Comparison of ENCODE assay signal across 21 cellular contexts in the genomic region with DNA sequence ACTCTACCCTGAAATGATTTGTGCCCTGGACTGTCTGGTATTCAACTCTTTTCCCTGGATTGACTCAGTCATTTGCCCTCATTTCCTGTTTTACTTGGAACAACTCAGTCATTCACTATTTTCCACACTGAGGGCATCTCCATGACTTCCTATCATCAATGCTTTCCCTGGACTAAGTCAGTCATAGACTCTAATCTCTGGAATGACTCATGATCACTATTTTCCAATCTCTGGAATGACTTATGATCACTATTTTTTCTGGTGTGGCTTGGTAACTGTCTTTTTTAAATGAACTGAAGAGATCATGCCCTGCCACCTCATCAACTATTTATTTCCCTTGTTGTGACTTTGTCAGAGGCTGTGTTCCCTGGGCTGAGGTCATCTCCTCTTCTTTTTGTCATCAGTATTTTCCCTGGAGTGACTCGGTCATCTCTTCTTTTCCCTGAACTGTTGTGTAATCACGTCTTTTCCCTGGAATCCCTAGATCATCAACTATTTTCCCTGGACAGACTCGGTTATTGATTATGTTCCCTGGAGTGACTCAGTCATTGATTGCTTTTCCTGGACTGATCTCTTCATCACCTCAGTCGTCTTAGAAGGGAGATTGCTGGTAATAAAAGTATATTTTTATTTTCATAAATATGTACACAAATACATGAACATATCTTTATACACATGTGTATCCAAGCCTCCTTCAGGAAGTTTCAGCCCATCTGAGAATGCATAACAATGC.
A peak's percentile ranks its signal among the peaks of the same experiment; 100 is the strongest.
DNase-seq lines count a peak whose midpoint lies in the region; ATAC-seq and TF ChIP-seq lines count a peak whose summit lies in the region.
"Had no signal": no experiment of that assay in that cellular context is flagged by ENCODE, and none has a peak within 500 bp of the region (broad histone marks: within the 10 kb centered on the region; RNA-seq: fewer than 3 reads in every experiment).

No MANE protein-coding gene starts in this region.

- peaks cover 11% of the 10 kb centered on the region in 2 donors for H3K9me3 Mint-ChIP-seq in activated naive CD4-positive, alpha-beta T cell treated with anti-CD3 and anti-CD28 coated beads, Interleukin-2, amount 50 U/mL, for 72 hours
- H3K9me3 Mint-ChIP-seq: activated naive CD4-positive, alpha-beta T cell treated with anti-CD3 and anti-CD28 coated beads, Interleukin-2, amount 50 U/mL, for 24 hours; activated T-helper 1 cell treated with anti-CD3 and anti-CD28 coated beads, Interleukin-12 subunit alpha, Interleukin-12 subunit beta, Interleukin-2, Interleukin-4 antibody, amounts not matched to agents 30 ng/mL and 10 ng/mL and 1 ng/mL, durations not matched to agents 14 hours and 24 hours and 36 hours; CD4-positive, alpha-beta T cell had no signal

- no peak overlapping the region for H3K4me3 ChIP-seq in AG10803 (ENCODE audit: low read length)
- H3K4me3 ChIP-seq: body of pancreas, thyroid gland had no signal

- TF ChIP-seq CTCF in AG10803 (conservative IDR thresholded peaks at IDR 0.05; ENCODE audit: low read length) = no peak
- TF ChIP-seq CTCF in omental fat pad (IDR thresholded peaks at IDR 0.05) = no peak

- no peak overlapping the region for H3K27ac Mint-ChIP-seq in activated naive CD4-positive, alpha-beta T cell treated with anti-CD3 and anti-CD28 coated beads, Interleukin-2, amount 50 U/mL, for 72 hours
- H3K27ac Mint-ChIP-seq: activated CD8-positive, alpha-beta memory T cell treated with anti-CD3 and anti-CD28 coated beads, Interleukin-2, amount 10 ng/mL, durations not matched to agents 7 days and 5 days; activated naive CD4-positive, alpha-beta T cell treated with anti-CD3 and anti-CD28 coated beads, Interleukin-2, amount 50 U/mL, for 24 hours; activated T-helper 1 cell treated with anti-CD3 and anti-CD28 coated beads, Interleukin-12 subunit alpha, Interleukin-12 subunit beta, Interleukin-2, Interleukin-4 antibody, amounts not matched to agents 30 ng/mL and 10 ng/mL and 1 ng/mL, durations not matched to agents 14 hours and 24 hours and 36 hours; CD4-positive, alpha-beta T cell; dendritic cell treated with granulocyte-macrophage colony-stimulating factor and Interleukin-4, amounts not matched to agents 40 ng/mL and 50 ng/mL, for 4 days; natural killer cell had no signal

- H3K36me3 Mint-ChIP-seq in activated naive CD4-positive, alpha-beta T cell treated with anti-CD3 and anti-CD28 coated beads, Interleukin-2, amount 50 U/mL, for 72 hours = no peaks in the 10 kb centered on the region
- H3K36me3 Mint-ChIP-seq: activated CD8-positive, alpha-beta memory T cell treated with anti-CD3 and anti-CD28 coated beads, Interleukin-2, amount 10 ng/mL, durations not matched to agents 7 days and 5 days; activated naive CD4-positive, alpha-beta T cell treated with anti-CD3 and anti-CD28 coated beads, Interleukin-2, amount 50 U/mL, for 24 hours; natural killer cell had no signal

- no peak for ATAC-seq in activated naive CD4-positive, alpha-beta T cell treated with anti-CD3 and anti-CD28 coated beads, Interleukin-2, amount 50 U/mL, for 72 hours
- ATAC-seq in GM21381 (IDR thresholded peaks at IDR 0.05; ENCODE audit: unreplicated experiment) = no peak
- ATAC-seq in Right ventricle myocardium inferior = no peak
- ATAC-seq in omental fat pad (ENCODE audit: low FRiP score) = no peak
- ATAC-seq: activated CD8-positive, alpha-beta memory T cell treated with anti-CD3 and anti-CD28 coated beads, Interleukin-2, amount 10 ng/mL, durations not matched to agents 7 days and 5 days; body of pancreas; HCT116; natural killer cell had no signal

- DNase-seq in AG10803 (ENCODE audit: low read depth) (peak; percentile 3), HS-27A (ENCODE audit: low read depth) (peak; percentile 22), astrocyte of the hippocampus (ENCODE audit: low read depth, low spot score) (peak; percentile 5), foreskin melanocyte (peak; percentile 64), Right ventricle myocardium inferior (ENCODE audit: missing footprints) (no peak), omental fat pad (ENCODE audit: low spot score) (no peak)
- DNase-seq in activated naive CD4-positive, alpha-beta T cell treated with anti-CD3 and anti-CD28 coated beads, Interleukin-2, amount 50 U/mL, for 72 hours (ENCODE audit: low spot score in 2 of 2) = no peak
- DNase-seq: activated CD4-positive, alpha-beta T cell treated with anti-CD3 and anti-CD28 coated beads for 48 hours; activated CD8-positive, alpha-beta memory T cell treated with anti-CD3 and anti-CD28 coated beads, Interleukin-2, amount 10 ng/mL, durations not matched to agents 7 days and 5 days; body of pancreas; CD4-positive, alpha-beta T cell; DMS153; natural killer cell; NCI-H524 treated with DMSO at 0.1 percent for 48 hours; stimulated activated naive CD4-positive, alpha-beta T cell; thyroid gland had no signal

- intact Hi-C loops in Right ventricle myocardium inferior (cut with DNase I) = no loop called here

Comparison
In these comparisons a context has a peak if more than half of its experiments do, and no peak if none do; other contexts are left out.
1. DNase-seq: peak in AG10803 (single experiment), HS-27A (single experiment), astrocyte of the hippocampus (single experiment) and foreskin melanocyte (single experiment); none in activated naive CD4-positive, alpha-beta T cell treated with anti-CD3 and anti-CD28 coated beads, Interleukin-2, amount 50 U/mL, for 72 hours (0 of 2), Right ventricle myocardium inferior (single experiment) and omental fat pad (single experiment).